In the genomic region with DNA sequence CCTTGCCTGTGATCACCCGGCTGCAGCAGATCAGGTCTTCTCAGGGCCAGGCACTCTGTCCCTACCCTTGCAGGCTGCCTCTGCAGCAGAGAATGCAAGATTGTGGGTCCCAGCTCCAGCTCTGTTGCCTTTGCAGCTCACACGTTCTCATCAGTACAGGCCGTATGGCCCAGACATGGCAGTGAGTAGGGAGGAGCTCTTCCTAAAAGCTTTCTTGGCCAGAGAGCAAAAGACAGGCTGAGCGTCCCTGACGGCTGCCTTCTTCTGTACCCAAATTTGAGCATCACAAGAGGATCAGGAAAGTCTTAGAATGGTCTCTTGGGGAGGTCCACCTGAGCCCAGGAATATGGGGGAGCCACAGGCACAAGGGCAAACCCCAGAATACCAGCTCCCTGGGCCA, we compare ENCODE assay signal across 15 cellular contexts.
DNase-seq lines count a peak whose midpoint lies in the region; ATAC-seq and TF ChIP-seq lines count a peak whose summit lies in the region.
"Had no signal": no experiment of that assay in that cellular context is flagged by ENCODE, and none has a peak within 500 bp of the region (broad histone marks: within the 10 kb centered on the region; RNA-seq: fewer than 3 reads in every experiment).

No MANE protein-coding gene starts in this region.

- no TSS peak for BruUV-seq in PC-9 (replicated peaks; lab: Mats Ljungman, UMichigan)

- H3K4me3 ChIP-seq in PC-9 (no peak overlapping the region), hepatocyte (no peak overlapping the region), skeletal muscle tissue (ENCODE audit: low read length in 3 of 3) (no peak overlapping the region), MG63 (no peak overlapping the region)
- H3K4me3 ChIP-seq: body of pancreas had no signal

- H3K9ac ChIP-seq in skeletal muscle tissue (ENCODE audit: low read depth in 1 of 3, low read length in 3 of 3) = peak overlapping the region in 1 of 3 donors; percentile 35

- H3F3A ChIP-seq in PC-9 (ENCODE audit: insufficient read depth, low read depth) = peaks cover 23% of the 10 kb centered on the region; the same call in 1 of the 2 replicates

- H3K9me2 ChIP-seq in PC-9 (ENCODE audit: insufficient read depth) (no peaks in the 10 kb centered on the region), hepatocyte (replicated peaks; ENCODE audit: insufficient read depth) (no peaks in the 10 kb centered on the region)

- H3K4me1 ChIP-seq in PC-9 (replicated peaks; ENCODE audit: insufficient read depth) = peaks cover 42% of the 10 kb centered on the region
- peaks cover 57% of the 10 kb centered on the region for H3K4me1 ChIP-seq in hepatocyte (ENCODE audit: insufficient read depth)
- H3K4me1 ChIP-seq in skeletal muscle tissue (ENCODE audit: control insufficient read depth in 3 of 3, insufficient read depth in 3 of 3, low read length in 3 of 3) = peaks cover 22 to 38% (median 31%) of the 10 kb centered on the region in 3 donors

- H2AFZ ChIP-seq in PC-9 = no peak overlapping the region
- no peak overlapping the region for H2AFZ ChIP-seq in hepatocyte

- H3K27me3 ChIP-seq in PC-9 (ENCODE audit: insufficient read depth, low read depth) (no peaks in the 10 kb centered on the region), hepatocyte (no peaks in the 10 kb centered on the region), skeletal muscle tissue (ENCODE audit: control insufficient read depth in 3 of 3, insufficient read depth in 3 of 3, low read length in 3 of 3) (peaks cover 0 to 6% (median 0%) of the 10 kb centered on the region in 3 donors), MG63 (no peaks in the 10 kb centered on the region)
- H3K27me3 ChIP-seq: body of pancreas had no signal

- H3K36me3 ChIP-seq in PC-9 (ENCODE audit: low read depth) = no peaks in the 10 kb centered on the region
- no peaks in the 10 kb centered on the region for H3K36me3 ChIP-seq in hepatocyte (replicated peaks; ENCODE audit: insufficient read depth, low read depth)
- H3K36me3 ChIP-seq in skeletal muscle tissue (ENCODE audit: control insufficient read depth in 3 of 3, insufficient read depth in 3 of 3, low read length in 3 of 3) = no peaks in the 10 kb centered on the region
- H3K36me3 ChIP-seq in MG63 = no peaks in the 10 kb centered on the region

- peak; percentile 10 for DNase-seq in AG08395 (ENCODE audit: low spot score)
- DNase-seq in PC-9 = no peak
- DNase-seq in hepatocyte (ENCODE audit: low spot score) = no peak
- no peak for DNase-seq in retina
- no peak for DNase-seq in MG63
- DNase-seq: activated CD8-positive, alpha-beta memory T cell treated with anti-CD3 and anti-CD28 coated beads, Interleukin-2, amount 10 ng/mL, durations not matched to agents 7 days and 5 days; activated gamma-delta T cell treated with Interleukin-2 at 50 U/mL for 16 hours; AML-193; Calu3; NCI-H526 treated with DMSO at 0.1 percent for 48 hours; stimulated activated CD4-positive, alpha-beta T cell treated with anti-CD3 and anti-CD28 coated beads, Interleukin-12 subunit alpha, Interleukin-12 subunit beta, amount 100 ng/mL, for 4 hours had no signal

- TF ChIP-seq CTCF in PC-9 (conservative IDR thresholded peaks at IDR 0.05) (no peak), hepatocyte (IDR thresholded peaks at IDR 0.05; ENCODE audit: poor library complexity) (no peak)

- intact Hi-C loops in PC-9 (cut with micrococcal nuclease; ENCODE audit: unreplicated experiment) = no loop called here

- 62% methylated on average over 5 of the region's 5 CpGs for WGBS in hepatocyte (ENCODE audit: low lambda C conversion rate, missing lambda C conversion rate)

- H3K79me2 ChIP-seq in PC-9 (ENCODE audit: low read depth) = no peaks in the 10 kb centered on the region
- no peaks in the 10 kb centered on the region for H3K79me2 ChIP-seq in hepatocyte

- ATAC-seq in GM19463 (IDR thresholded peaks at IDR 0.05; ENCODE audit: unreplicated experiment) = no peak
- ATAC-seq in GM21526 (IDR thresholded peaks at IDR 0.05; ENCODE audit: low FRiP score, unreplicated experiment) = no peak
- ATAC-seq: activated CD8-positive, alpha-beta memory T cell treated with anti-CD3 and anti-CD28 coated beads, Interleukin-2, amount 10 ng/mL, durations not matched to agents 7 days and 5 days; body of pancreas had no signal

- no peak overlapping the region for H3K27ac ChIP-seq in PC-9
- H3K27ac ChIP-seq in hepatocyte = peak overlapping the region; percentile 84
- H3K27ac ChIP-seq in skeletal muscle tissue (ENCODE audit: low read depth, low read length) = peak overlapping the region; percentile 17
- H3K27ac ChIP-seq: body of pancreas had no signal

- POLR2A ChIA-PET in PC-9 (lab: Charles Lee; ENCODE audit: unreplicated experiment) = no interaction called here

- H3K9me3 ChIP-seq in PC-9 (ENCODE audit: insufficient read depth, low read depth) (no peaks in the 10 kb centered on the region), hepatocyte (ENCODE audit: low read depth) (no peaks in the 10 kb centered on the region), skeletal muscle tissue (ENCODE audit: control insufficient read depth in 3 of 3, low read length in 3 of 3) (no peaks in the 10 kb centered on the region), MG63 (no peaks in the 10 kb centered on the region)
- H3K9me3 ChIP-seq: body of pancreas had no signal

- H4K20me1 ChIP-seq in PC-9 (ENCODE audit: insufficient read depth) = no peaks in the 10 kb centered on the region
- H4K20me1 ChIP-seq in hepatocyte (ENCODE audit: insufficient read depth, poor library complexity, severe bottlenecking) = no peaks in the 10 kb centered on the region

- CTCF ChIA-PET in PC-9 (lab: Charles Lee) = no interaction called here

- H3K4me2 ChIP-seq in PC-9 (peak overlapping the region; percentile 52), hepatocyte (peak overlapping the region; percentile 47)
